In genomic region chr4:48042979-48043461, GRCh38 we compare ENCODE assay signal across 16 cellular contexts. TPM values are rescaled to one million over a fixed set of nuclear protein-coding genes. Genes with fewer than 3 reads are reported as not detected.
DNase-seq lines count a peak whose midpoint lies in the region; ATAC-seq, FAIRE-seq and TF ChIP-seq lines count a peak whose summit lies in the region.
"Had no signal": no experiment of that assay in that cellular context is flagged by ENCODE, and none has a peak within 500 bp of the region (broad histone marks: within the 10 kb centered on the region; RNA-seq: fewer than 3 reads in every experiment).

No MANE protein-coding gene starts in this region.

- H3K9me3 ChIP-seq in pancreas = no peaks in the 10 kb centered on the region
- no peaks in the 10 kb centered on the region for H3K9me3 ChIP-seq in lower lobe of right lung
- H3K9me3 ChIP-seq: adrenal gland, BLaER1, gastrocnemius medialis had no signal

- H3K36me3 ChIP-seq in bronchial epithelial cell (ENCODE audit: control insufficient read depth, insufficient read depth, low read length) (no peaks in the 10 kb centered on the region), pancreas (no peaks in the 10 kb centered on the region), lower lobe of right lung (no peaks in the 10 kb centered on the region)
- H3K36me3 ChIP-seq: adrenal gland, BLaER1, gastrocnemius medialis had no signal

- TF ChIP-seq CTCF in bronchial epithelial cell (IDR thresholded peaks at IDR 0.05; ENCODE audit: insufficient read depth, low read length, severe bottlenecking) (no peak), pancreas (IDR thresholded peaks at IDR 0.05) (no peak), lower lobe of right lung (IDR thresholded peaks at IDR 0.05) (no peak)

- H3K4me3 ChIP-seq in bronchial epithelial cell (ENCODE audit: low read depth, low read length) (no peak overlapping the region), pancreas (no peak overlapping the region), lower lobe of right lung (no peak overlapping the region)
- H3K4me3 ChIP-seq: adrenal gland, BLaER1, gastrocnemius medialis had no signal

- DNase-seq in GM18507 (ENCODE audit: extremely low spot score, insufficient read length, low read depth) (no peak), bronchial epithelial cell (ENCODE audit: low read depth) (peak; percentile 43), pancreas (no peak), lower lobe of right lung (no peak), GM12892 (ENCODE audit: insufficient read length) (no peak), NCI-H748 (lab: John Stamatoyannopoulos, UW; ENCODE audit: unreplicated experiment) (no peak)
- DNase-seq: activated CD4-positive, alpha-beta T cell treated with anti-CD3 and anti-CD28 coated beads, Interleukin-2, amount 10 ng/mL, durations not matched to agents 7 days and 5 days; activated T-cell treated with anti-CD3 and anti-CD28 coated beads, Interleukin-2, amount 50 U/mL, for 48 hours; adrenal gland; DND-41; gastrocnemius medialis; occipital lobe; SHP77 treated with DMSO at 0.1 percent for 48 hours had no signal

- FAIRE-seq in GM18507 (lab: Jason Lieb, UNC) (peak; percentile 86), bronchial epithelial cell (lab: Jason Lieb, UNC) (peak; percentile 52), pancreas (lab: Jason Lieb, UNC) (no peak), GM12892 (lab: Jason Lieb, UNC) (no peak)
- FAIRE-seq: urothelium cell line had no signal

- intact Hi-C loops in pancreas (cut with DNase I) = no loop called here
- intact Hi-C loops in lower lobe of right lung (cut with DNase I) = no loop called here

- no peak for TF ChIP-seq POLR2A in GM12892 (IDR thresholded peaks at IDR 0.05; ENCODE audit: low read depth, low read length)

- no peaks in the 10 kb centered on the region for H3K27me3 ChIP-seq in bronchial epithelial cell (ENCODE audit: control insufficient read depth, insufficient read depth, low read length)
- H3K27me3 ChIP-seq in pancreas = no peaks in the 10 kb centered on the region
- H3K27me3 ChIP-seq in lower lobe of right lung (ENCODE audit: low read depth) = peaks cover 21% of the 10 kb centered on the region
- H3K27me3 ChIP-seq: BLaER1, gastrocnemius medialis had no signal

- WGBS in pancreas, 2 donors = 27 to 28% methylated on average over 3 of the region's 3 CpGs

- peaks cover 0 to 20% (median 10%) of the 10 kb centered on the region in 3 donors for H3K4me1 ChIP-seq in pancreas
- H3K4me1 ChIP-seq in lower lobe of right lung = peaks cover 5% of the 10 kb centered on the region
- H3K4me1 ChIP-seq: adrenal gland had no signal

- ATAC-seq in HG02798 (IDR thresholded peaks at IDR 0.05; ENCODE audit: poor library complexity, unreplicated experiment) (peak; percentile 19), pancreas (peak in 3 of 4 donors; percentile 14 to 52 (median 15)), lower lobe of right lung (no peak)
- ATAC-seq: gastrocnemius medialis had no signal

- H3K27ac ChIP-seq in pancreas (peak overlapping the region in 2 of 4 donors; percentile 19 to 40), lower lobe of right lung (no peak overlapping the region)
- H3K27ac ChIP-seq: adrenal gland, BLaER1 had no signal

RNA-seq across cellular contexts. Expression of gene NIPAL1, which starts 26.4 kb away (rescaled TPM):
- total RNA-seq in bronchial epithelial cell = 6.6 and 9.3 TPM in 2 replicates
- total RNA-seq in pancreas = 1 to 10 TPM; 2.2 to 4.4 (median 2.5) TPM
- 1 to 10 TPM in 1 of 2 donors, under 1 TPM in 1; 0.96 to 1.3 TPM for polyA plus RNA-seq in pancreas
- 1.3 TPM for total RNA-seq in lower lobe of right lung
- polyA plus RNA-seq in GM12892 (2012; ENCODE audit: missing spikeins) = 1.0 TPM

RNA-seq across cellular contexts. Expression of gene CNGA1, which starts 26.5 kb away (rescaled TPM):
- 1.6 and 5.4 TPM in 2 replicates for total RNA-seq in bronchial epithelial cell
- total RNA-seq in pancreas = 1 to 10 TPM in 3 of 6 donors, under 1 TPM in 3; 0.67 to 3.2 (median 1.3) TPM
- polyA plus RNA-seq in pancreas = 1 to 10 TPM in 1 of 2 donors, under 1 TPM in 1; 0.99 to 2.1 TPM
- 0.53 TPM for total RNA-seq in lower lobe of right lung
- 0.15 TPM for polyA plus RNA-seq in GM12892 (2012; ENCODE audit: missing spikeins)
- total RNA-seq: activated CD4-positive, alpha-beta T cell treated with anti-CD3 and anti-CD28 coated beads, Interleukin-2, amount 10 ng/mL, durations not matched to agents 7 days and 5 days; occipital lobe had no signal

Comparison
In these comparisons a context has a peak if more than half of its experiments do, and no peak if none do; other contexts are left out.
1. ATAC-seq: peak in HG02798 (single experiment) and pancreas (3 of 4); none in lower lobe of right lung (0 of 2).